ENCODE assay signal across 8 cellular contexts in the genomic region with DNA sequence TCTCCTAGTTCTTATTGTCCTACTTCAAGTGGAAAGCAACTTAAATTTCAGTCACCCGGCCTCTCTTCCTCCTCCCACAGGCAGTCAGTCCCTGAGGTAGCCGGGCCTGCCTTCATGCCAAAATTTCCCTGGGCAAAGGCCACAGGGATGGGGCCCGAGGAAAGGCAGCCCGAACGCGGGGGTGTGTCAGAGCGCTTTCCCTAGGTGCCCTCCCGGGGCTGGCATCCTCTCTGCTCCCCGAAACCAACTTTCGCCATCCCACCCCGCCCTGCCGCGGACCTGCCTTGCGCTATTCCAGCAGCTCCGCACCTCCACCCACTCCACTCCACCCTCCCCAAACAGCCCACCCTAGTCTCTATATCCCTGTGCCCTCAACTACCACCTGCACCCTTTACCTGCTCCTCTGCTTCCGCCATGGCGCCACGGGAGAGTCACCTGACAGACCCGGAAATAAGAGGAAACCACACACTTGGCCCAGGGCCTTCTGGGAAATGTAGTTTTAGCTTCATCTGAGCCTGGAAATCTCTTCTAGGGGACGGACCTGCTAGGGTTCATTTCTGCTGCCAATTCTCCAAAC. TPM values are rescaled to one million over a fixed set of nuclear protein-coding genes. Genes with fewer than 3 reads are reported as not detected.
DNase-seq lines count a peak whose midpoint lies in the region; ATAC-seq and TF ChIP-seq lines count a peak whose summit lies in the region.

A gene (minus strand): TSS at position 433 of the 577 bp plus-strand sequence. CDS start 17 bp downstream, at position 416.

- H3K9me3 Mint-ChIP-seq in activated T-cell treated with anti-CD3 and anti-CD28 coated beads, Interleukin-2, amount 50 U/mL, for 24 hours, result no peaks in the 10 kb centered on the region

- no peaks in the 10 kb centered on the region for H3K36me3 ChIP-seq in HUES48 (ENCODE audit: control insufficient read depth, insufficient read depth, low read length)
- H3K36me3 ChIP-seq in PC-3 (ENCODE audit: low read depth, low read length), result no peaks in the 10 kb centered on the region
- no peaks in the 10 kb centered on the region for H3K36me3 ChIP-seq in esophagus muscularis mucosa

- no peaks in the 10 kb centered on the region for H4K20me1 ChIP-seq in PC-3 (ENCODE audit: low read length)

- WGBS in esophagus muscularis mucosa, result under 1% methylated on average over 19 of the region's 20 CpGs

- peaks cover 22% of the 10 kb centered on the region for H3K36me3 Mint-ChIP-seq in activated T-cell treated with anti-CD3 and anti-CD28 coated beads, Interleukin-2, amount 50 U/mL, for 24 hours (ENCODE audit: low read depth)

- no peaks in the 10 kb centered on the region for H3K27me3 Mint-ChIP-seq in activated T-cell treated with anti-CD3 and anti-CD28 coated beads, Interleukin-2, amount 50 U/mL, for 24 hours

- CTCF ChIA-PET in PC-3 (lab: Charles Lee), result no interaction called here

- POLR2A ChIA-PET in PC-3 (lab: Charles Lee; ENCODE audit: unreplicated experiment), result no interaction called here

- H3K27ac Mint-ChIP-seq in activated T-cell treated with anti-CD3 and anti-CD28 coated beads, Interleukin-2, amount 50 U/mL, for 24 hours, result peak within 1 kb of the TSS; percentile 95

- peak within 1 kb of the TSS; percentile 96 for H3K4me3 Mint-ChIP-seq in activated T-cell treated with anti-CD3 and anti-CD28 coated beads, Interleukin-2, amount 50 U/mL, for 24 hours

- BruUV-seq in PC-3 (replicated peaks; lab: Mats Ljungman, UMichigan), result TSS peak; percentile 67

- peak; percentile 98 for ATAC-seq in GM21423 (IDR thresholded peaks at IDR 0.05; ENCODE audit: unreplicated experiment)
- ATAC-seq in PC-3, result peak; percentile 98

- intact Hi-C loops in PC-3 (cut with micrococcal nuclease), result loop anchor here (2.0 to 10.0 kb wide), 2 partner anchors 46 to 114 kb away; no protein-coding TSS in a partner anchor
- intact Hi-C loops in esophagus muscularis mucosa (cut with DNase I), result no loop called here

- H3K4me1 ChIP-seq in HUES48 (ENCODE audit: control insufficient read depth, insufficient read depth, low read length) (peaks cover 9% of the 10 kb centered on the region; the same call in 1 of the 2 replicates), PC-3 (ENCODE audit: insufficient read depth, low read length) (peaks cover 14% of the 10 kb centered on the region; the same call in 1 of the 2 replicates), esophagus muscularis mucosa (peaks cover 7 to 9% (median 9%) of the 10 kb centered on the region in 4 donors)

- DNase-seq in DMS 273 treated with DMSO at 0.1 percent for 48 hours (lab: John Stamatoyannopoulos, UW) (peak; percentile 73), PC-3 (peak; percentile 77), esophagus muscularis mucosa (ENCODE audit: extremely low spot score) (peak; percentile 96), myocyte (ENCODE audit: low read depth) (peak; percentile 85)
- DNase-seq in activated T-cell treated with anti-CD3 and anti-CD28 coated beads, Interleukin-2, amount 50 U/mL, for 24 hours, result peak; percentile 77
- DNase-seq in stimulated activated CD8-positive, alpha-beta memory T cell treated with anti-CD3 and anti-CD28 coated beads, Interleukin-7, amount 100 ng/mL, for 4 hours (ENCODE audit: low read depth in 2 of 2), result peak; percentile 63 to 74

- H3K4me2 ChIP-seq in PC-3 (ENCODE audit: low read length), result peak within 1 kb of the TSS; percentile 95

- H3K4me1 Mint-ChIP-seq in activated T-cell treated with anti-CD3 and anti-CD28 coated beads, Interleukin-2, amount 50 U/mL, for 24 hours (ENCODE audit: low read depth), result peaks cover 45% of the 10 kb centered on the region

- H3K9ac ChIP-seq in HUES48 (ENCODE audit: low read depth, low read length) (peak within 1 kb of the TSS; percentile 32; the same call in 1 of the 2 replicates), PC-3 (ENCODE audit: low read length) (peak within 1 kb of the TSS; percentile 69)

- H2AFZ ChIP-seq in PC-3 (ENCODE audit: low read length), result peak within 1 kb of the TSS; percentile 82

- no peak for TF ChIP-seq POLR2A in esophagus muscularis mucosa (IDR thresholded peaks at IDR 0.05; ENCODE audit: low read depth)

- no peak for TF ChIP-seq EP300 in esophagus muscularis mucosa (IDR thresholded peaks at IDR 0.05)

- H3K9me2 ChIP-seq in PC-3 (replicated peaks; ENCODE audit: low read length), result no peaks in the 10 kb centered on the region

- peak within 1 kb of the TSS; percentile 86 for H3K4me3 ChIP-seq in HUES48 (ENCODE audit: low read depth, low read length)
- peak within 1 kb of the TSS; percentile 86 for H3K4me3 ChIP-seq in PC-3 (ENCODE audit: low read length)
- H3K4me3 ChIP-seq in esophagus muscularis mucosa, result peak within 1 kb of the TSS; percentile 77 to 99 (median 82)

- H3F3A ChIP-seq in PC-3 (ENCODE audit: low read length, unreplicated experiment), result no peaks in the 10 kb centered on the region

- no peak within 1 kb of the TSS for H3K27ac ChIP-seq in HUES48 (ENCODE audit: low read depth, low read length)
- no peak within 1 kb of the TSS for H3K27ac ChIP-seq in PC-3 (ENCODE audit: low read length)
- H3K27ac ChIP-seq in esophagus muscularis mucosa (replicated peaks in 1 of 4), result peak within 1 kb of the TSS; percentile 27 to 63 (median 46)

- TF ChIP-seq CTCF in PC-3 (conservative IDR thresholded peaks at IDR 0.05; ENCODE audit: low read depth, low read length) (no peak), esophagus muscularis mucosa (IDR thresholded peaks at IDR 0.05) (no peak)

- peaks cover 14% of the 10 kb centered on the region for H3K79me2 ChIP-seq in PC-3 (ENCODE audit: low read length)

- no peaks in the 10 kb centered on the region for H3K27me3 ChIP-seq in HUES48 (ENCODE audit: control insufficient read depth, insufficient read depth, low read length)
- H3K27me3 ChIP-seq in PC-3 (ENCODE audit: low read length), result no peaks in the 10 kb centered on the region
- H3K27me3 ChIP-seq in esophagus muscularis mucosa, result no peaks in the 10 kb centered on the region

- H3K9me3 ChIP-seq in HUES48 (ENCODE audit: control insufficient read depth, insufficient read depth, low read length) (no peaks in the 10 kb centered on the region), PC-3 (ENCODE audit: low read length) (no peaks in the 10 kb centered on the region), esophagus muscularis mucosa (no peaks in the 10 kb centered on the region)

RNA-seq across cellular contexts. Expression of the gene that starts here (rescaled TPM):
- total RNA-seq in PC-3 (2014; rRNA removed), result 23.2 and 35.2 TPM in 2 replicates
- 10 to 100 TPM; 32.0 to 50.3 (median 32.9) TPM for total RNA-seq in esophagus muscularis mucosa
- total RNA-seq in myocyte, result 56.2 and 79.0 TPM in 2 replicates
- polyA plus RNA-seq in myocyte (2012), result 42.2 TPM

Comparison
In these comparisons a context has a peak if more than half of its experiments do, and no peak if none do; other contexts are left out.
1. H3K27ac ChIP-seq: peak in esophagus muscularis mucosa (4 of 4); none in HUES48 (single experiment) and PC-3 (single experiment).
2. Peak in every context shown above with its lines, with median percentiles within 50 percentile points of each other: DNase-seq and H3K4me3 ChIP-seq.